8 cellular contexts compared by ENCODE assay signal in the genomic region with DNA sequence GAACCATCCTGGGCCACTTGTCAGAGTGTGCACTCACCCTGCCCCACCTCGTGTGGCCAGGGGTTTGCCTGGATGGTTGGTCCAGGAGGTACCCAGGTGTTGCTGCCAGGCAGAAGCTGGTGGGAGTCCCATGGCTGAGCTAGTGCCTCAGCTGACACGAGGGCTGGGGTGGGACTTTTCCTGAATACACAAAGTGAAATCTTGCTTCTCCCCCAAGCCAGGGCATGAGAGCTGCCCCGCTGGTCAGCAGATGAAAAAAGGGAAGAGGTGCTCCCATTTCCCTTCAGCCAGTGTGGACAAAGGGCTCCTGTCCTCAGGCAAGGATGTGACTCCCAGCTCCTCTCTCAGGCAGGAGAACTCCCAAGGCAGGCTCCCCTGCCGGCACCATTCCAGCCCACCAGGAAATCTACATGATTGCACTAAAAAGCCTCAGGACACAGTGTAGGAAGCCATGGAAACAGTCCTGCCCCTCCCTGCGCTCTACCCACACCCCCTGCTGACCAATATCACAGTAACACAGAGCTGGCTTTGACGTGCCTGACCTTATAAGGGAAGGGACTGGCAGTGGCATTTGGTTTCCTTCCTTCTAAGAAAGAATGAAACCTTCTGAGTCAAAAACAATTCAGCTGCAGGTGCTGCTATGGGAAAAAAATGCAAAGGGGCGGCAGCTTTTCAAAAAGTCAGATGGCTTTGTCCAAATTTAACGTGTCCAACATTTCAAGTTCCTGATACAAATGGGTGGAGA. TPM values are rescaled to one million over a fixed set of nuclear protein-coding genes. Genes with fewer than 3 reads are reported as not detected.
DNase-seq lines count a peak whose midpoint lies in the region; ATAC-seq and TF ChIP-seq lines count a peak whose summit lies in the region.

No MANE protein-coding gene starts in this region.

- H3K4me1 ChIP-seq in BLaER1 treated with 17β-estradiol and CSF1 and Interleukin-3, amounts not matched to agents 10 nM and 100 nM: peaks cover 18 to 30% (median 25%) of the 10 kb centered on the region in 10 experiments
- H3K4me1 ChIP-seq in body of pancreas: peaks cover 32% of the 10 kb centered on the region

- DNase-seq in SK-N-DZ (ENCODE audit: low spot score) (peak; percentile 72), body of pancreas (peak; percentile 49 to 84 (median 74)), NCI-H1105 (lab: John Stamatoyannopoulos, UW) (no peak)
- peak; percentile 24 for DNase-seq in stimulated activated CD4-positive, alpha-beta T cell treated with anti-CD3 and anti-CD28 coated beads, Interleukin-12 subunit alpha, Interleukin-12 subunit beta, amount 100 ng/mL, for 4 hours

- H3K9ac ChIP-seq in BLaER1 treated with 17β-estradiol and CSF1 and Interleukin-3, amounts not matched to agents 10 nM and 100 nM: peak overlapping the region in 1 of 11 experiments; percentile 29; a peak in 1 of 22 replicates

- ATAC-seq in GM19043 (IDR thresholded peaks at IDR 0.05; ENCODE audit: low read depth, unreplicated experiment) (peak; percentile 100), HG03139 (IDR thresholded peaks at IDR 0.05; ENCODE audit: unreplicated experiment) (peak; percentile 96), body of pancreas (peak; percentile 87)

- H3K4me3 ChIP-seq in BLaER1 treated with 17β-estradiol and CSF1 and Interleukin-3, amounts not matched to agents 10 nM and 100 nM: no peak overlapping the region
- H3K4me3 ChIP-seq in body of pancreas (no peak overlapping the region), iPS-18c (ENCODE audit: insufficient read depth, low read depth, low read length) (0 out of 2 replicates have a peak overlapping the region, but pooled peaks have one; percentile 4)

- H3K27me3 ChIP-seq in BLaER1 treated with 17β-estradiol and CSF1 and Interleukin-3, amounts not matched to agents 10 nM and 100 nM: no peaks in the 10 kb centered on the region
- H3K27me3 ChIP-seq in body of pancreas: no peaks in the 10 kb centered on the region

- peak in 4 of 7 experiments; percentile 21 to 33 (median 25) for TF ChIP-seq CTCF in body of pancreas (IDR thresholded peaks at IDR 0.05)

- intact Hi-C loops in body of pancreas (cut with DNase I): no loop called here

- H3K9me3 ChIP-seq in BLaER1 treated with 17β-estradiol and CSF1 and Interleukin-3, amounts not matched to agents 10 nM and 100 nM (replicated peaks in 1 of 11): no peaks in the 10 kb centered on the region
- no peaks in the 10 kb centered on the region for H3K9me3 ChIP-seq in body of pancreas
- H3K9me3 ChIP-seq in iPS-18c (ENCODE audit: control insufficient read depth, insufficient read depth, low read length): no peaks in the 10 kb centered on the region

- H3K4me2 ChIP-seq in BLaER1 treated with 17β-estradiol and CSF1 and Interleukin-3, amounts not matched to agents 10 nM and 100 nM: peak overlapping the region; percentile 6 to 78 (median 40); a peak in 21 of 22 replicates

- peaks cover 0 to 51% (median 19%) of the 10 kb centered on the region in 11 experiments; a peak in 13 of 22 replicates for H3K36me3 ChIP-seq in BLaER1 treated with 17β-estradiol and CSF1 and Interleukin-3, amounts not matched to agents 10 nM and 100 nM
- H3K36me3 ChIP-seq in body of pancreas (replicated peaks in 1 of 2; ENCODE audit: insufficient read depth in 1 of 2, low read depth in 2 of 2): peaks cover 0 to 2% of the 10 kb centered on the region in 2 donors

- peak in 1 of 3 donors; percentile 7 for TF ChIP-seq POLR2A in body of pancreas (IDR thresholded peaks at IDR 0.05)

- 16 to 35% methylated on average over 8 of the region's 8 CpGs for WGBS in body of pancreas, 2 donors

- H3K27ac ChIP-seq in BLaER1 treated with 17β-estradiol and CSF1 and Interleukin-3, amounts not matched to agents 10 nM and 100 nM: peak overlapping the region in 3 of 11 experiments; percentile 16 to 55 (median 28); a peak in 4 of 22 replicates
- H3K27ac ChIP-seq in body of pancreas: peak overlapping the region; percentile 26 to 80 (median 71)

- H4K20me1 ChIP-seq in BLaER1 treated with 17β-estradiol and CSF1 and Interleukin-3, amounts not matched to agents 10 nM and 100 nM: no peaks in the 10 kb centered on the region

RNA-seq across cellular contexts. Expression of a gene that starts 33.9 kb away (rescaled TPM):
- polyA plus RNA-seq in SK-N-DZ (2014; cell fraction: cytosol; rRNA removed): 1.6 and 2.2 TPM in 2 replicates
- 2.0 and 3.5 TPM in 2 replicates for polyA plus RNA-seq in SK-N-DZ (2014; cell fraction: nucleus; rRNA removed)
- total RNA-seq in body of pancreas: 10 to 100 TPM; 34.8 to 76.8 TPM
